ENCODE assay signal across 7 cellular contexts in genomic region chr2:201117735-201118094, GRCh38. TPM values are rescaled to one million over a fixed set of nuclear protein-coding genes. Genes with fewer than 3 reads are reported as not detected.
DNase-seq lines count a peak whose midpoint lies in the region; ATAC-seq, FAIRE-seq and TF ChIP-seq lines count a peak whose summit lies in the region.
"Not testable (repeated sequence)": the region's sequence is repeated elsewhere in the genome, so short reads cannot be mapped to it uniquely, and the experiment has no call there.

No MANE protein-coding gene starts in this region.

- H3K36me3 ChIP-seq in PC-3 (ENCODE audit: low read depth, low read length); small intestine (ENCODE audit: control insufficient read depth in 2 of 2, insufficient read depth in 2 of 2, low read length in 2 of 2): not testable (repeated sequence)

- POLR2A ChIA-PET in PC-3 (lab: Charles Lee; ENCODE audit: unreplicated experiment) = interaction anchor here (0.8 to 1.1 kb wide), 2 partner anchors 13 to 33 kb away, joined by 4 read pairs; no protein-coding TSS in a partner anchor

- FAIRE-seq in small intestine (lab: Jason Lieb, UNC) = not testable (repeated sequence)

- H3K4me1 Mint-ChIP-seq in brain = peaks cover 32% of the 10 kb centered on the region

- H3K9me2 ChIP-seq in PC-3 (replicated peaks; ENCODE audit: low read length) = not testable (repeated sequence)

- not testable (repeated sequence) for DNase-seq in GM12865 (ENCODE audit: low read depth); PC-3; fibroblast of villous mesenchyme (ENCODE audit: low read depth); small intestine
- peak; percentile 77 for DNase-seq in activated CD8-positive, alpha-beta memory T cell treated with anti-CD3 and anti-CD28 coated beads for 24 hours

- TSS peak; percentile 29 for BruUV-seq in PC-3 (replicated peaks; lab: Mats Ljungman, UMichigan)

- H3K27ac ChIP-seq in PC-3 (ENCODE audit: low read length) = peak overlapping the region; percentile 96
- H3K27ac ChIP-seq in small intestine (ENCODE audit: low read depth in 1 of 2, low read length in 1 of 2) = peak overlapping the region; percentile 100

- not testable (repeated sequence) for H3F3A ChIP-seq in PC-3 (ENCODE audit: low read length, unreplicated experiment)

- intact Hi-C loops in PC-3 (cut with micrococcal nuclease) = loop anchor here (1.0 to 5.0 kb wide), 7 partner anchors 17 to 154 kb away; partner anchors contain the start of genes HYCC2 and ORC2

- H3K9ac ChIP-seq in PC-3 (ENCODE audit: low read length) = peak overlapping the region; percentile 95

- peaks cover 17% of the 10 kb centered on the region for H3K4me1 ChIP-seq in PC-3 (ENCODE audit: insufficient read depth, low read length)
- peaks cover 58% of the 10 kb centered on the region for H3K4me1 ChIP-seq in mononuclear cell (ENCODE audit: insufficient read depth, low read length)
- peaks cover 6 to 10% of the 10 kb centered on the region in 2 donors for H3K4me1 ChIP-seq in small intestine (ENCODE audit: control insufficient read depth in 2 of 2, insufficient read depth in 1 of 2, low read depth in 1 of 2, low read length in 1 of 2)

- peak overlapping the region in 4 of 5 experiments; percentile 91 to 96 (median 94) for H3K27ac Mint-ChIP-seq in brain

- ATAC-seq in PC-3 = not testable (repeated sequence)

- not testable (repeated sequence) for H3K9me3 ChIP-seq in PC-3 (ENCODE audit: low read length); mononuclear cell (ENCODE audit: low read depth, low read length); small intestine (ENCODE audit: control insufficient read depth, low read depth)

- not testable (repeated sequence) for H4K20me1 ChIP-seq in PC-3 (ENCODE audit: low read length)

- CTCF ChIA-PET in PC-3 (lab: Charles Lee) = interaction anchor here (0.6 to 1.6 kb wide), 5 partner anchors 40 to 1063 kb away, joined by 3 to 27 read pairs (median 5); no protein-coding TSS in a partner anchor

- H3K79me2 ChIP-seq in PC-3 (ENCODE audit: low read length) = peaks cover 69% of the 10 kb centered on the region

- peaks cover 0 to 13% (median 4%) of the 10 kb centered on the region in 5 experiments for H3K9me3 Mint-ChIP-seq in brain

- not testable (repeated sequence) for H3K36me3 Mint-ChIP-seq in brain

- H3K4me3 ChIP-seq in GM12865 (ENCODE audit: low read depth, low read length) (peak overlapping the region; percentile 88), PC-3 (ENCODE audit: low read length) (peak overlapping the region; percentile 75), fibroblast of villous mesenchyme (ENCODE audit: low read depth, low read length) (peak overlapping the region; percentile 77), mononuclear cell (ENCODE audit: low read length) (peak overlapping the region; percentile 97), small intestine (ENCODE audit: low read depth in 1 of 2, low read length in 2 of 2) (peak overlapping the region; percentile 79 to 92)

- H3K4me2 ChIP-seq in PC-3 (ENCODE audit: low read length) = peak overlapping the region; percentile 86

- peak overlapping the region; percentile 80 to 94 (median 86) for H3K4me3 Mint-ChIP-seq in brain

- H3K27me3 Mint-ChIP-seq in brain = peaks cover 39% of the 10 kb centered on the region

- 1 to 14% (median 1%) methylated on average over 13 of the region's 13 CpGs for WGBS in small intestine, 3 donors

- H2AFZ ChIP-seq in PC-3 (ENCODE audit: low read length) = peak overlapping the region; percentile 76

- not testable (repeated sequence) for TF ChIP-seq CTCF in GM12865 (IDR thresholded peaks at IDR 0.05; ENCODE audit: insufficient read depth, low read depth, low read length, missing control alignments); PC-3 (conservative IDR thresholded peaks at IDR 0.05; ENCODE audit: low read depth, low read length); brain (conservative IDR thresholded peaks at IDR 0.05); fibroblast of villous mesenchyme (IDR thresholded peaks at IDR 0.05; ENCODE audit: insufficient read depth, low read depth, low read length)

- H3K27me3 ChIP-seq in PC-3 (ENCODE audit: low read length); mononuclear cell (ENCODE audit: insufficient read depth, low read length); small intestine (ENCODE audit: control insufficient read depth in 2 of 2, insufficient read depth in 2 of 2, low read length in 2 of 2): not testable (repeated sequence)

RNA-seq across cellular contexts. Expression of gene CFLAR, which starts 1.8 kb away (rescaled TPM):
- total RNA-seq in PC-3 (2014; rRNA removed) (32.1 and 33.5 TPM in 2 replicates), fibroblast of villous mesenchyme (65.1 and 143 TPM in 2 replicates), mononuclear cell (376 TPM)
- polyA plus RNA-seq in brain (ENCODE audit: insufficient read depth, low read depth, low replicate concordance) (16.6 TPM), small intestine (10 to 100 TPM; 26.4 to 50.0 (median 44.2) TPM)

RNA-seq across cellular contexts. Expression of gene NDUFB3, which starts 45.9 kb away (rescaled TPM):
- 154 and 176 TPM in 2 replicates for total RNA-seq in PC-3 (2014; rRNA removed)
- 51.3 TPM for polyA plus RNA-seq in brain (ENCODE audit: insufficient read depth, low read depth, low replicate concordance)
- total RNA-seq in fibroblast of villous mesenchyme = 44.1 and 54.0 TPM in 2 replicates
- 13.9 TPM for total RNA-seq in mononuclear cell
- 100 to 1,000 TPM; 135 to 174 (median 136) TPM for polyA plus RNA-seq in small intestine

RNA-seq across cellular contexts. Expression of gene HYCC2, which starts 46.2 kb away (rescaled TPM):
- 3.6 and 5.5 TPM in 2 replicates for total RNA-seq in PC-3 (2014; rRNA removed)
- 3.0 TPM for polyA plus RNA-seq in brain (ENCODE audit: insufficient read depth, low read depth, low replicate concordance)
- total RNA-seq in fibroblast of villous mesenchyme = 11.3 and 17.7 TPM in 2 replicates
- 39.3 TPM for total RNA-seq in mononuclear cell
- polyA plus RNA-seq in small intestine = 1 to 10 TPM; 3.8 to 9.6 (median 4.2) TPM
